19 cellular contexts compared by ENCODE assay signal in genomic region chr9:109113239-109113638, GRCh38. TPM values are rescaled to one million over a fixed set of nuclear protein-coding genes. Genes with fewer than 3 reads are reported as not detected.
A peak's percentile ranks its signal among the peaks of the same experiment; 100 is the strongest.
DNase-seq lines count a peak whose midpoint lies in the region; ATAC-seq and TF ChIP-seq lines count a peak whose summit lies in the region.
"Had no signal": no experiment of that assay in that cellular context is flagged by ENCODE, and none has a peak within 500 bp of the region (broad histone marks: within the 10 kb centered on the region; RNA-seq: fewer than 3 reads in every experiment).

No MANE protein-coding gene starts in this region.

- no peak for ATAC-seq in Panc1
- ATAC-seq: stimulated activated effector memory CD8-positive, alpha-beta T cell treated with anti-CD3 and anti-CD28 coated beads, Interleukin-12 subunit alpha, Interleukin-12 subunit beta, amount 100 ng/mL, for 72 hours had no signal

- peaks cover 98% of the 10 kb centered on the region for H3K79me2 ChIP-seq in hepatocyte

- H3K23ac ChIP-seq in neuronal stem cell (ENCODE audit: low read depth, low read length, poor library complexity) = no peak overlapping the region

- H3K27me3 ChIP-seq in Panc1 (ENCODE audit: control insufficient read depth, insufficient read depth, low read length) = no peaks in the 10 kb centered on the region
- H3K27me3 ChIP-seq in hepatocyte = no peaks in the 10 kb centered on the region
- H3K27me3 ChIP-seq in thyroid gland = no peaks in the 10 kb centered on the region
- no peaks in the 10 kb centered on the region for H3K27me3 ChIP-seq in neuronal stem cell (ENCODE audit: control insufficient read depth in 3 of 3, insufficient read depth in 3 of 3, low read depth in 1 of 3, low read length in 3 of 3)

- H3K4me2 ChIP-seq in hepatocyte = peak overlapping the region; percentile 41
- H3K4me2 ChIP-seq in neuronal stem cell (ENCODE audit: insufficient read depth, low read length, poor library complexity, severe bottlenecking) = no peak overlapping the region

- no peak overlapping the region for H2BK5ac ChIP-seq in neuronal stem cell (ENCODE audit: low read length)

- H3K27ac Mint-ChIP-seq in activated naive CD4-positive, alpha-beta T cell treated with anti-CD3 and anti-CD28 coated beads, Interleukin-2, amount 50 U/mL, for 24 hours = peak overlapping the region; percentile 8
- H3K27ac Mint-ChIP-seq in activated naive CD4-positive, alpha-beta T cell treated with anti-CD3 and anti-CD28 coated beads, Interleukin-2, amount 10 ng/mL, durations not matched to agents 7 days and 5 days = no peak overlapping the region
- H3K27ac Mint-ChIP-seq in HFFc6 = no peak overlapping the region
- H3K27ac Mint-ChIP-seq: activated B cell treated with CpG ODN at 0.5 μM for 24 hours; stimulated activated effector memory CD8-positive, alpha-beta T cell treated with anti-CD3 and anti-CD28 coated beads, Interleukin-12 subunit alpha, Interleukin-12 subunit beta, amount 100 ng/mL, for 72 hours had no signal

- H3K4me3 Mint-ChIP-seq in activated naive CD4-positive, alpha-beta T cell treated with anti-CD3 and anti-CD28 coated beads, Interleukin-2, amount 50 U/mL, for 24 hours = no peak overlapping the region
- no peak overlapping the region for H3K4me3 Mint-ChIP-seq in activated naive CD4-positive, alpha-beta T cell treated with anti-CD3 and anti-CD28 coated beads, Interleukin-2, amount 10 ng/mL, durations not matched to agents 7 days and 5 days
- H3K4me3 Mint-ChIP-seq in HFFc6 = no peak overlapping the region
- H3K4me3 Mint-ChIP-seq: activated B cell treated with CpG ODN at 0.5 μM for 24 hours; stimulated activated effector memory CD8-positive, alpha-beta T cell treated with anti-CD3 and anti-CD28 coated beads, Interleukin-12 subunit alpha, Interleukin-12 subunit beta, amount 100 ng/mL, for 72 hours had no signal

- H3K27ac ChIP-seq in Panc1 (ENCODE audit: low read length) (peak overlapping the region; percentile 95), hepatocyte (peak overlapping the region; percentile 35), thyroid gland (peak overlapping the region; percentile 96 to 98 (median 96)), neuronal stem cell (replicated peaks; ENCODE audit: low read length) (no peak overlapping the region)

- CTCF ChIA-PET in activated naive CD4-positive, alpha-beta T cell treated with anti-CD3 and anti-CD28 coated beads, Interleukin-2, amount 10 ng/mL, durations not matched to agents 7 days and 5 days (lab: Charles Lee) = no interaction called here
- CTCF ChIA-PET in Panc1 (lab: Charles Lee) = no interaction called here

- no peak overlapping the region for H3K9ac ChIP-seq in neuronal stem cell (ENCODE audit: low read depth, low read length, poor library complexity)

- BruUV-seq in Panc1 (replicated peaks; lab: Mats Ljungman, UMichigan) = no TSS peak

- no peak for TF ChIP-seq POLR2A in thyroid gland (IDR thresholded peaks at IDR 0.05)

- H3K27me3 Mint-ChIP-seq in activated naive CD4-positive, alpha-beta T cell treated with anti-CD3 and anti-CD28 coated beads, Interleukin-2, amount 50 U/mL, for 24 hours = no peaks in the 10 kb centered on the region
- H3K27me3 Mint-ChIP-seq in activated naive CD4-positive, alpha-beta T cell treated with anti-CD3 and anti-CD28 coated beads, Interleukin-2, amount 10 ng/mL, durations not matched to agents 7 days and 5 days = no peaks in the 10 kb centered on the region
- no peaks in the 10 kb centered on the region for H3K27me3 Mint-ChIP-seq in HFFc6 (ENCODE audit: insufficient read depth)
- H3K27me3 Mint-ChIP-seq: activated B cell treated with CpG ODN at 0.5 μM for 24 hours had no signal

- H3K4me3 ChIP-seq in Panc1 (ENCODE audit: low read depth in 2 of 2, low read length in 2 of 2) (no peak overlapping the region), hepatocyte (no peak overlapping the region), thyroid gland (replicated peaks in 1 of 3) (no peak overlapping the region), neuronal stem cell (ENCODE audit: low read length in 2 of 2) (no peak overlapping the region)
- H3K4me3 ChIP-seq: skin epidermis had no signal

- in situ Hi-C loops in Panc1 (cut with HindIII; ENCODE audit: low pct_unique_long_range_greater_than_20kb, low sequenced_read_pairs) = no loop called here

- peaks cover 60% of the 10 kb centered on the region for H4K20me1 ChIP-seq in hepatocyte (ENCODE audit: insufficient read depth, poor library complexity, severe bottlenecking)

- no peak overlapping the region for H2AK5ac ChIP-seq in neuronal stem cell (ENCODE audit: low read depth, low read length)

- H3K4ac ChIP-seq in neuronal stem cell (ENCODE audit: low read length) = no peak overlapping the region

- H3K36me3 Mint-ChIP-seq in activated naive CD4-positive, alpha-beta T cell treated with anti-CD3 and anti-CD28 coated beads, Interleukin-2, amount 50 U/mL, for 24 hours = peaks cover 8% of the 10 kb centered on the region
- peaks cover 33% of the 10 kb centered on the region for H3K36me3 Mint-ChIP-seq in activated naive CD4-positive, alpha-beta T cell treated with anti-CD3 and anti-CD28 coated beads, Interleukin-2, amount 10 ng/mL, durations not matched to agents 7 days and 5 days
- peaks cover 9% of the 10 kb centered on the region for H3K36me3 Mint-ChIP-seq in HFFc6 (ENCODE audit: low read depth)

- H3K14ac ChIP-seq in neuronal stem cell (ENCODE audit: low read length) = no peak overlapping the region

- H3K79me1 ChIP-seq in neuronal stem cell (ENCODE audit: low read depth, low read length) = no peaks in the 10 kb centered on the region

- peaks cover 95% of the 10 kb centered on the region for H3K4me1 Mint-ChIP-seq in activated naive CD4-positive, alpha-beta T cell treated with anti-CD3 and anti-CD28 coated beads, Interleukin-2, amount 50 U/mL, for 24 hours
- H3K4me1 Mint-ChIP-seq in activated naive CD4-positive, alpha-beta T cell treated with anti-CD3 and anti-CD28 coated beads, Interleukin-2, amount 10 ng/mL, durations not matched to agents 7 days and 5 days = peaks cover 84% of the 10 kb centered on the region
- peaks cover 96% of the 10 kb centered on the region for H3K4me1 Mint-ChIP-seq in HFFc6 (ENCODE audit: low read depth)

- no peaks in the 10 kb centered on the region for H3K9me3 ChIP-seq in Panc1 (ENCODE audit: control insufficient read depth, insufficient read depth, low read depth, low read length)
- H3K9me3 ChIP-seq in hepatocyte (ENCODE audit: low read depth) = no peaks in the 10 kb centered on the region
- H3K9me3 ChIP-seq in thyroid gland = no peaks in the 10 kb centered on the region
- H3K9me3 ChIP-seq in neuronal stem cell (replicated peaks in 1 of 2; ENCODE audit: control insufficient read depth in 2 of 2, insufficient read depth in 1 of 2, low read depth in 1 of 2, low read length in 2 of 2) = no peaks in the 10 kb centered on the region

- H4K8ac ChIP-seq in neuronal stem cell (ENCODE audit: low read depth, low read length) = no peak overlapping the region

- TF ChIP-seq CTCF in Panc1 (IDR thresholded peaks at IDR 0.05) (no peak), hepatocyte (IDR thresholded peaks at IDR 0.05; ENCODE audit: poor library complexity) (no peak), thyroid gland (IDR thresholded peaks at IDR 0.05) (no peak), HFFc6 (IDR thresholded peaks at IDR 0.05) (no peak)

- no peaks in the 10 kb centered on the region for H3K36me3 ChIP-seq in Panc1 (ENCODE audit: control insufficient read depth, insufficient read depth, low read length)
- H3K36me3 ChIP-seq in hepatocyte (replicated peaks; ENCODE audit: insufficient read depth, low read depth) = no peaks in the 10 kb centered on the region
- H3K36me3 ChIP-seq in thyroid gland = no peaks in the 10 kb centered on the region
- peaks cover 0 to 20% of the 10 kb centered on the region in 2 donors for H3K36me3 ChIP-seq in neuronal stem cell (replicated peaks in 1 of 2; ENCODE audit: control insufficient read depth in 2 of 2, insufficient read depth in 2 of 2, low read length in 2 of 2)

- H3K4me1 ChIP-seq in Panc1 (ENCODE audit: control insufficient read depth, insufficient read depth, low read length) = peaks cover 40% of the 10 kb centered on the region
- H3K4me1 ChIP-seq in hepatocyte (ENCODE audit: insufficient read depth) = peaks cover 29% of the 10 kb centered on the region
- peaks cover 77 to 84% of the 10 kb centered on the region in 2 donors for H3K4me1 ChIP-seq in thyroid gland
- peaks cover 2 to 6% of the 10 kb centered on the region in 2 donors for H3K4me1 ChIP-seq in neuronal stem cell (ENCODE audit: control insufficient read depth in 2 of 2, insufficient read depth in 1 of 2, low read depth in 1 of 2, low read length in 2 of 2)

- H2BK120ac ChIP-seq in neuronal stem cell (ENCODE audit: low read depth, low read length) = no peak overlapping the region

- H2AFZ ChIP-seq in hepatocyte (no peak overlapping the region), neuronal stem cell (ENCODE audit: low read length) (no peak overlapping the region)

- H2BK15ac ChIP-seq in neuronal stem cell (ENCODE audit: low read length) = no peak overlapping the region

- WGBS in hepatocyte (ENCODE audit: low lambda C conversion rate, missing lambda C conversion rate) = 76% methylated on average over 3 of the region's 3 CpGs
- WGBS in thyroid gland, 2 donors = 34 to 44% methylated on average over 3 of the region's 3 CpGs
- 100% methylated on average over 1 of the region's 3 CpGs; no CpG with 5 or more reads in 1 of the 2 donors for WGBS in neuronal stem cell (ENCODE audit: extremely low coverage in 2 of 2, insufficient read length in 2 of 2, insufficient replicate concordance in 1 of 2), 2 donors

- H3K9me2 ChIP-seq in hepatocyte (replicated peaks; ENCODE audit: insufficient read depth) = no peaks in the 10 kb centered on the region

- intact Hi-C loops in Panc1 (cut with micrococcal nuclease; ENCODE audit: unreplicated experiment) = no loop called here
- intact Hi-C loops in thyroid gland (cut with DNase I) = no loop called here

- H3K18ac ChIP-seq in neuronal stem cell (ENCODE audit: low read length) = no peak overlapping the region

- no peaks in the 10 kb centered on the region for H3K9me3 Mint-ChIP-seq in activated naive CD4-positive, alpha-beta T cell treated with anti-CD3 and anti-CD28 coated beads, Interleukin-2, amount 50 U/mL, for 24 hours
- H3K9me3 Mint-ChIP-seq in activated naive CD4-positive, alpha-beta T cell treated with anti-CD3 and anti-CD28 coated beads, Interleukin-2, amount 10 ng/mL, durations not matched to agents 7 days and 5 days = no peaks in the 10 kb centered on the region
- H3K9me3 Mint-ChIP-seq in HFFc6 = no peaks in the 10 kb centered on the region
- H3K9me3 Mint-ChIP-seq: activated B cell treated with CpG ODN at 0.5 μM for 24 hours; stimulated activated effector memory CD8-positive, alpha-beta T cell treated with anti-CD3 and anti-CD28 coated beads, Interleukin-12 subunit alpha, Interleukin-12 subunit beta, amount 100 ng/mL, for 72 hours had no signal

- POLR2A ChIA-PET in Panc1 (lab: Charles Lee) = no interaction called here

- H2BK12ac ChIP-seq in neuronal stem cell (ENCODE audit: low read length) = no peak overlapping the region

- DNase-seq in activated naive CD4-positive, alpha-beta T cell treated with anti-CD3 and anti-CD28 coated beads, Interleukin-2, amount 10 ng/mL, durations not matched to agents 7 days and 5 days = no peak
- DNase-seq in Panc1 (ENCODE audit: low read depth, low spot score) = no peak
- no peak for DNase-seq in hepatocyte (ENCODE audit: low spot score)
- no peak for DNase-seq in thyroid gland
- DNase-seq in SW 1271 (lab: John Stamatoyannopoulos, UW) = no peak
- no peak for DNase-seq in neuronal stem cell (ENCODE audit: low spot score)
- no peak for DNase-seq in HFFc6
- DNase-seq: activated B cell treated with CpG ODN at 0.5 μM for 24 hours; COR-L47; effector memory CD4-positive, alpha-beta T cell; Kasumi-1; mesendoderm; NCI-H1694; NCI-H526; T-helper 1 cell had no signal

- H4K91ac ChIP-seq in neuronal stem cell (ENCODE audit: low read depth, low read length, poor library complexity) = no peak overlapping the region

RNA-seq across cellular contexts. Expression of gene TMEM245, which starts 6.5 kb away (rescaled TPM):
- total RNA-seq in Panc1 (2021; ENCODE audit: unreplicated experiment) (54.0 TPM), hepatocyte (101 and 122 TPM in 2 replicates), thyroid gland (100 to 1,000 TPM; 222 to 549 (median 318) TPM)
- 25.5 TPM for polyA plus RNA-seq in Panc1 (2012; ENCODE audit: insufficient read length)
- polyA plus RNA-seq in hepatocyte = 54.9 and 63.5 TPM in 2 replicates
- polyA plus RNA-seq in neuronal stem cell (2013, experiment 1 of 2) = 46.2 TPM
- polyA plus RNA-seq in neuronal stem cell (2013, experiment 2 of 2) = 48.0 TPM
- 10 to 100 TPM; 52.1 to 61.8 (median 57.4) TPM for total RNA-seq in HFFc6 (2021; fragmentation: NEBNext Ultra II Directional; extraction: Animal tissue kit (Norgen Biotek cat#: 25700))

RNA-seq across cellular contexts. Expression of gene FRRS1L, which starts 53.8 kb away (rescaled TPM):
- total RNA-seq in Panc1 (2021; ENCODE audit: unreplicated experiment) (2.3 TPM), hepatocyte (4.4 and 5.0 TPM in 2 replicates), thyroid gland (10 to 100 TPM in 1 of 4 donors, 1 to 10 TPM in 1, under 1 TPM in 2; 0.33 to 11.2 (median 1.4) TPM)
- polyA plus RNA-seq in Panc1 (2012; ENCODE audit: insufficient read length) = 1.4 TPM
- polyA plus RNA-seq in hepatocyte = 2.0 and 2.6 TPM in 2 replicates
- 3.4 TPM for polyA plus RNA-seq in neuronal stem cell (2013, experiment 1 of 2)
- polyA plus RNA-seq in neuronal stem cell (2013, experiment 2 of 2) = 3.5 TPM
- not detected for total RNA-seq in HFFc6 (2021; fragmentation: NEBNext Ultra II Directional; extraction: Animal tissue kit (Norgen Biotek cat#: 25700))
- total RNA-seq: activated B cell treated with CpG ODN at 0.5 μM for 24 hours, bronchial epithelial cell had no signal
